In genomic region chr19:14517840-14518505, GRCh38 we compare ENCODE assay signal across 8 cellular contexts. TPM values are rescaled to one million over a fixed set of nuclear protein-coding genes. Genes with fewer than 3 reads are reported as not detected.
A peak's percentile ranks its signal among the peaks of the same experiment; 100 is the strongest.
DNase-seq lines count a peak whose midpoint lies in the region; ATAC-seq and TF ChIP-seq lines count a peak whose summit lies in the region.

Gene DNAJB1 (minus strand): TSS chr19:14518397. CDS start chr19:14518349, 48 bp downstream.

- intact Hi-C loops in prostate gland (cut with DNase I), result loop anchor here (5.0 kb wide), 1 partner anchor 381 kb away; the partner anchor contains the start of gene ASF1B

- H3K4me3 ChIP-seq in HL-60 (replicated peaks; ENCODE audit: insufficient read depth, low read length) (peak within 1 kb of the TSS; percentile 78), SK-N-MC (peak within 1 kb of the TSS; percentile 90), right atrium auricular region (peak within 1 kb of the TSS; percentile 96 to 97), prostate gland (peak within 1 kb of the TSS; percentile 85 to 98)

- H3K36me3 ChIP-seq in ES-I3 (ENCODE audit: insufficient read depth, low read length), result peaks cover 13% of the 10 kb centered on the region; the same call in 1 of the 2 replicates
- peaks cover 31% of the 10 kb centered on the region for H3K36me3 ChIP-seq in SK-N-MC (ENCODE audit: insufficient read depth, low read length)
- H3K36me3 ChIP-seq in right atrium auricular region, result peaks cover 32% of the 10 kb centered on the region
- H3K36me3 ChIP-seq in prostate gland, result peaks cover 0 to 9% of the 10 kb centered on the region in 2 donors

- ATAC-seq in GM21360 (IDR thresholded peaks at IDR 0.05; ENCODE audit: unreplicated experiment), result peak; percentile 54

- H3K9ac ChIP-seq in ES-I3 (ENCODE audit: low read depth, low read length) (peak within 1 kb of the TSS; percentile 99), SK-N-MC (ENCODE audit: insufficient read length) (peak within 1 kb of the TSS; percentile 94)

- H3K27me3 ChIP-seq in HL-60 (ENCODE audit: insufficient read depth, poor library complexity, severe bottlenecking), result no peaks in the 10 kb centered on the region
- H3K27me3 ChIP-seq in right atrium auricular region, result no peaks in the 10 kb centered on the region
- H3K27me3 ChIP-seq in prostate gland (replicated peaks; ENCODE audit: insufficient read depth), result no peaks in the 10 kb centered on the region

- DNase-seq in HL-60 (ENCODE audit: low read depth in 1 of 2, low spot score in 1 of 2), result peak in 1 of 2 experiments; percentile 63
- DNase-seq in SK-N-MC (ENCODE audit: low read depth, low spot score), result no peak
- peak in 56 of 58 donors; percentile 15 to 100 (median 80) for DNase-seq in anterior cingulate cortex (lab: John Stamatoyannopoulos, UW)
- peak; percentile 77 for DNase-seq in right atrium auricular region (ENCODE audit: low spot score)
- peak; percentile 83 for DNase-seq in prostate gland (ENCODE audit: low spot score)
- no peak for DNase-seq in NCI-H128 (lab: John Stamatoyannopoulos, UW; ENCODE audit: unreplicated experiment)

- peak; percentile 91 for TF ChIP-seq POLR2A in prostate gland (IDR thresholded peaks at IDR 0.05)

- peak within 1 kb of the TSS; percentile 95 for H3K27ac ChIP-seq in HL-60 (replicated peaks)
- H3K27ac ChIP-seq in SK-N-MC, result peak within 1 kb of the TSS; percentile 83
- peak within 1 kb of the TSS; percentile 100 for H3K27ac ChIP-seq in right atrium auricular region
- peak within 1 kb of the TSS; percentile 100 for H3K27ac ChIP-seq in prostate gland

- H3K4me1 ChIP-seq in ES-I3 (ENCODE audit: insufficient read depth, low read length), result peaks cover 7% of the 10 kb centered on the region
- peaks cover 0 to 43% of the 10 kb centered on the region in 2 donors for H3K4me1 ChIP-seq in right atrium auricular region
- peaks cover 9% of the 10 kb centered on the region for H3K4me1 ChIP-seq in prostate gland (replicated peaks)

- under 1% methylated on average over 56 of the region's 82 CpGs for WGBS in prostate gland

- TF ChIP-seq CTCF in HL-60 (IDR thresholded peaks at IDR 0.05; ENCODE audit: insufficient read depth, low read length) (no peak), right atrium auricular region (IDR thresholded peaks at IDR 0.05) (no peak), prostate gland (IDR thresholded peaks at IDR 0.05) (no peak)

- H3K9me3 ChIP-seq in ES-I3 (ENCODE audit: control insufficient read depth, insufficient read depth, low read length), result no peaks in the 10 kb centered on the region
- no peaks in the 10 kb centered on the region for H3K9me3 ChIP-seq in SK-N-MC (ENCODE audit: low read depth, low read length)
- no peaks in the 10 kb centered on the region for H3K9me3 ChIP-seq in right atrium auricular region
- H3K9me3 ChIP-seq in prostate gland, result no peaks in the 10 kb centered on the region

RNA-seq across cellular contexts. Expression of gene DNAJB1, which starts in this region (rescaled TPM):
- 10 to 100 TPM; 36.5 to 52.9 TPM for total RNA-seq in right atrium auricular region
- 100 to 1,000 TPM in 1 of 2 donors, 10 to 100 TPM in 1; 91.6 to 108 TPM for total RNA-seq in prostate gland

Comparison
In these comparisons a context has a peak if more than half of its experiments do, and no peak if none do; other contexts are left out.
1. DNase-seq: peak in anterior cingulate cortex (56 of 58), right atrium auricular region (single experiment) and prostate gland (single experiment); none in SK-N-MC (single experiment) and NCI-H128 (single experiment).
2. Peak in every context shown above with its lines, with median percentiles within 50 percentile points of each other: H3K27ac ChIP-seq and H3K4me3 ChIP-seq.